Comparison of ENCODE assay signal across 24 cellular contexts in genomic region chr6:5846889-5847288, GRCh38.
DNase-seq lines count a peak whose midpoint lies in the region; ATAC-seq lines count a peak whose summit lies in the region.
"Had no signal": no experiment of that assay in that cellular context is flagged by ENCODE, and none has a peak within 500 bp of the region (broad histone marks: within the 10 kb centered on the region; RNA-seq: fewer than 3 reads in every experiment).

No MANE protein-coding gene starts in this region.

- H3K36me3 Mint-ChIP-seq in stimulated activated effector memory CD8-positive, alpha-beta T cell treated with anti-CD3 and anti-CD28 coated beads, Interleukin-12 subunit alpha, Interleukin-12 subunit beta, amount 100 ng/mL, for 72 hours: no peaks in the 10 kb centered on the region
- peaks cover 3% of the 10 kb centered on the region for H3K36me3 Mint-ChIP-seq in T-helper 17 cell (ENCODE audit: low read depth)
- no peaks in the 10 kb centered on the region for H3K36me3 Mint-ChIP-seq in activated T-helper 1 cell treated with anti-CD3 and anti-CD28 coated beads, Interleukin-12 subunit alpha, Interleukin-12 subunit beta, Interleukin-2, Interleukin-4 antibody, amounts not matched to agents 30 ng/mL and 10 ng/mL and 1 ng/mL, durations not matched to agents 14 hours and 24 hours and 36 hours (ENCODE audit: low read depth)
- H3K36me3 Mint-ChIP-seq: CD8-positive, alpha-beta T cell had no signal

- no peak overlapping the region for H3K4me3 Mint-ChIP-seq in stimulated activated naive CD8-positive, alpha-beta T cell treated with anti-CD3 and anti-CD28 coated beads, Interleukin-15, amount 100 ng/mL, for 72 hours
- no peak overlapping the region for H3K4me3 Mint-ChIP-seq in stimulated activated effector memory CD8-positive, alpha-beta T cell treated with anti-CD3 and anti-CD28 coated beads, Interleukin-12 subunit alpha, Interleukin-12 subunit beta, amount 100 ng/mL, for 72 hours
- H3K4me3 Mint-ChIP-seq in T-helper 17 cell: no peak overlapping the region
- H3K4me3 Mint-ChIP-seq in activated T-helper 1 cell treated with anti-CD3 and anti-CD28 coated beads, Interleukin-12 subunit alpha, Interleukin-12 subunit beta, Interleukin-2, Interleukin-4 antibody, amounts not matched to agents 30 ng/mL and 10 ng/mL and 1 ng/mL, durations not matched to agents 14 hours and 24 hours and 36 hours: no peak overlapping the region
- H3K4me3 Mint-ChIP-seq: CD8-positive, alpha-beta T cell; H9; HFFc6 had no signal

- peaks cover 4% of the 10 kb centered on the region for H3K4me1 Mint-ChIP-seq in stimulated activated naive CD8-positive, alpha-beta T cell treated with anti-CD3 and anti-CD28 coated beads, Interleukin-15, amount 100 ng/mL, for 72 hours
- H3K4me1 Mint-ChIP-seq in stimulated activated effector memory CD8-positive, alpha-beta T cell treated with anti-CD3 and anti-CD28 coated beads, Interleukin-12 subunit alpha, Interleukin-12 subunit beta, amount 100 ng/mL, for 72 hours: peaks cover 4% of the 10 kb centered on the region
- H3K4me1 Mint-ChIP-seq in T-helper 17 cell: peaks cover 8% of the 10 kb centered on the region
- H3K4me1 Mint-ChIP-seq in activated T-helper 1 cell treated with anti-CD3 and anti-CD28 coated beads, Interleukin-12 subunit alpha, Interleukin-12 subunit beta, Interleukin-2, Interleukin-4 antibody, amounts not matched to agents 30 ng/mL and 10 ng/mL and 1 ng/mL, durations not matched to agents 14 hours and 24 hours and 36 hours (ENCODE audit: low read depth): peaks cover 17% of the 10 kb centered on the region

- intact Hi-C loops in activated T-helper 1 cell treated with anti-CD3 and anti-CD28 coated beads, Interleukin-12 subunit alpha, Interleukin-12 subunit beta, Interleukin-2, Interleukin-4 antibody, amounts not matched to agents 30 ng/mL and 10 ng/mL and 1 ng/mL, durations not matched to agents 14 hours and 24 hours and 36 hours (cut with micrococcal nuclease): no loop called here

- H3K27ac Mint-ChIP-seq in stimulated activated naive CD8-positive, alpha-beta T cell treated with anti-CD3 and anti-CD28 coated beads, Interleukin-15, amount 100 ng/mL, for 72 hours: peak overlapping the region; percentile 31 to 83
- H3K27ac Mint-ChIP-seq in stimulated activated effector memory CD8-positive, alpha-beta T cell treated with anti-CD3 and anti-CD28 coated beads, Interleukin-12 subunit alpha, Interleukin-12 subunit beta, amount 100 ng/mL, for 72 hours: no peak overlapping the region
- no peak overlapping the region for H3K27ac Mint-ChIP-seq in T-helper 17 cell
- H3K27ac Mint-ChIP-seq in activated T-helper 1 cell treated with anti-CD3 and anti-CD28 coated beads, Interleukin-12 subunit alpha, Interleukin-12 subunit beta, Interleukin-2, Interleukin-4 antibody, amounts not matched to agents 30 ng/mL and 10 ng/mL and 1 ng/mL, durations not matched to agents 14 hours and 24 hours and 36 hours: no peak overlapping the region
- H3K27ac Mint-ChIP-seq: CD8-positive, alpha-beta T cell; H9; HFFc6 had no signal

- no peaks in the 10 kb centered on the region for H3K9me3 Mint-ChIP-seq in stimulated activated naive CD8-positive, alpha-beta T cell treated with anti-CD3 and anti-CD28 coated beads, Interleukin-15, amount 100 ng/mL, for 72 hours
- peaks cover 3% of the 10 kb centered on the region for H3K9me3 Mint-ChIP-seq in stimulated activated effector memory CD8-positive, alpha-beta T cell treated with anti-CD3 and anti-CD28 coated beads, Interleukin-12 subunit alpha, Interleukin-12 subunit beta, amount 100 ng/mL, for 72 hours
- H3K9me3 Mint-ChIP-seq in activated T-helper 1 cell treated with anti-CD3 and anti-CD28 coated beads, Interleukin-12 subunit alpha, Interleukin-12 subunit beta, Interleukin-2, Interleukin-4 antibody, amounts not matched to agents 30 ng/mL and 10 ng/mL and 1 ng/mL, durations not matched to agents 14 hours and 24 hours and 36 hours: no peaks in the 10 kb centered on the region
- H3K9me3 Mint-ChIP-seq: CD8-positive, alpha-beta T cell; HFFc6 had no signal

- peaks cover 3% of the 10 kb centered on the region for H3K9me3 ChIP-seq in T-helper 17 cell (ENCODE audit: control insufficient read depth, low read length, poor library complexity, severe bottlenecking)
- H3K9me3 ChIP-seq: SJSA1 had no signal

- ATAC-seq in stimulated activated naive CD8-positive, alpha-beta T cell treated with anti-CD3 and anti-CD28 coated beads, Interleukin-15, amount 100 ng/mL, for 72 hours: no peak
- ATAC-seq in stimulated activated naive CD8-positive, alpha-beta T cell treated with anti-CD3 and anti-CD28 coated beads, Interleukin-15, Interleukin-2, amounts not matched to agents 100 U/mL and 50 U/mL, for 24 hours: no peak
- ATAC-seq in GM21529 (IDR thresholded peaks at IDR 0.05; ENCODE audit: unreplicated experiment) (peak; percentile 49), HG03025 (IDR thresholded peaks at IDR 0.05; ENCODE audit: low FRiP score, unreplicated experiment) (peak; percentile 55), T-helper 17 cell (no peak), HG02798 (IDR thresholded peaks at IDR 0.05; ENCODE audit: poor library complexity, unreplicated experiment) (no peak)
- peak; percentile 46 for ATAC-seq in stimulated activated effector memory CD8-positive, alpha-beta T cell treated with anti-CD3 and anti-CD28 coated beads, Interleukin-12 subunit alpha, Interleukin-12 subunit beta, amount 100 ng/mL, for 72 hours
- ATAC-seq: CD8-positive, alpha-beta T cell had no signal

- no peak for DNase-seq in stimulated activated naive CD8-positive, alpha-beta T cell treated with anti-CD3 and anti-CD28 coated beads, Interleukin-15, amount 100 ng/mL, for 72 hours
- DNase-seq in stimulated activated naive CD8-positive, alpha-beta T cell treated with anti-CD3 and anti-CD28 coated beads, Interleukin-15, Interleukin-2, amounts not matched to agents 100 U/mL and 50 U/mL, for 24 hours: no peak
- DNase-seq in stimulated activated effector memory CD8-positive, alpha-beta T cell treated with anti-CD3 and anti-CD28 coated beads, Interleukin-12 subunit alpha, Interleukin-12 subunit beta, amount 100 ng/mL, for 72 hours (ENCODE audit: low spot score in 2 of 2): no peak
- DNase-seq in T-helper 17 cell: no peak
- no peak for DNase-seq in activated T-helper 1 cell treated with anti-CD3 and anti-CD28 coated beads, Interleukin-12 subunit alpha, Interleukin-12 subunit beta, Interleukin-2, Interleukin-4 antibody, amounts not matched to agents 30 ng/mL and 10 ng/mL and 1 ng/mL, durations not matched to agents 14 hours and 24 hours and 36 hours (ENCODE audit: low spot score)
- DNase-seq: AML-193, C1 segment of cervical spinal cord, DND-41, GM23248, H9, HFFc6, Kasumi-1, NCI-H1417, NCI-H1694 treated with DMSO at 0.1 percent for 48 hours, NCI-H2081 treated with DMSO at 0.1 percent for 48 hours, NCI-H2171 treated with DMSO at 0.1 percent for 48 hours, NCI-H524 treated with DMSO at 0.1 percent for 48 hours, NCI-H82, OCI-M1 had no signal

- peaks cover 8% of the 10 kb centered on the region for H3K27me3 Mint-ChIP-seq in stimulated activated naive CD8-positive, alpha-beta T cell treated with anti-CD3 and anti-CD28 coated beads, Interleukin-15, amount 100 ng/mL, for 72 hours
- H3K27me3 Mint-ChIP-seq in T-helper 17 cell: peaks cover 18% of the 10 kb centered on the region
- H3K27me3 Mint-ChIP-seq in activated T-helper 1 cell treated with anti-CD3 and anti-CD28 coated beads, Interleukin-12 subunit alpha, Interleukin-12 subunit beta, Interleukin-2, Interleukin-4 antibody, amounts not matched to agents 30 ng/mL and 10 ng/mL and 1 ng/mL, durations not matched to agents 14 hours and 24 hours and 36 hours (ENCODE audit: insufficient read depth): peaks cover 34% of the 10 kb centered on the region

Comparison
In these comparisons a context has a peak if more than half of its experiments do, and no peak if none do; other contexts are left out.
1. ATAC-seq: peak in GM21529 (single experiment), HG03025 (single experiment) and stimulated activated effector memory CD8-positive, alpha-beta T cell treated with anti-CD3 and anti-CD28 coated beads, Interleukin-12 subunit alpha, Interleukin-12 subunit beta, amount 100 ng/mL, for 72 hours (single experiment); none in stimulated activated naive CD8-positive, alpha-beta T cell treated with anti-CD3 and anti-CD28 coated beads, Interleukin-15, amount 100 ng/mL, for 72 hours (single experiment), stimulated activated naive CD8-positive, alpha-beta T cell treated with anti-CD3 and anti-CD28 coated beads, Interleukin-15, Interleukin-2, amounts not matched to agents 100 U/mL and 50 U/mL, for 24 hours (single experiment), T-helper 17 cell (single experiment) and HG02798 (single experiment).
2. H3K27ac Mint-ChIP-seq: peak in stimulated activated naive CD8-positive, alpha-beta T cell treated with anti-CD3 and anti-CD28 coated beads, Interleukin-15, amount 100 ng/mL, for 72 hours (2 of 2); none in stimulated activated effector memory CD8-positive, alpha-beta T cell treated with anti-CD3 and anti-CD28 coated beads, Interleukin-12 subunit alpha, Interleukin-12 subunit beta, amount 100 ng/mL, for 72 hours (single experiment), T-helper 17 cell (single experiment) and activated T-helper 1 cell treated with anti-CD3 and anti-CD28 coated beads, Interleukin-12 subunit alpha, Interleukin-12 subunit beta, Interleukin-2, Interleukin-4 antibody, amounts not matched to agents 30 ng/mL and 10 ng/mL and 1 ng/mL, durations not matched to agents 14 hours and 24 hours and 36 hours (single experiment).